12 cellular contexts compared by ENCODE assay signal in genomic region chr2:38754049-38754448, GRCh38. TPM values are rescaled to one million over a fixed set of nuclear protein-coding genes. Genes with fewer than 3 reads are reported as not detected.
DNase-seq lines count a peak whose midpoint lies in the region; ATAC-seq, FAIRE-seq and TF ChIP-seq lines count a peak whose summit lies in the region.
"Had no signal": no experiment of that assay in that cellular context is flagged by ENCODE, and none has a peak within 500 bp of the region (broad histone marks: within the 10 kb centered on the region; RNA-seq: fewer than 3 reads in every experiment).

No MANE protein-coding gene starts in this region.

- TF ChIP-seq CTCF in PC-3 (conservative IDR thresholded peaks at IDR 0.05; ENCODE audit: low read depth, low read length): no peak
- TF ChIP-seq CTCF in endothelial cell of umbilical vein (IDR thresholded peaks at IDR 0.05; ENCODE audit: extremely low read depth in 1 of 2, insufficient read depth in 1 of 2, low read depth in 1 of 2, low read length in 2 of 2): no peak
- TF ChIP-seq CTCF in suprapubic skin (IDR thresholded peaks at IDR 0.05): no peak

- H3K27me3 Mint-ChIP-seq in activated naive CD4-positive, alpha-beta T cell treated with anti-CD3 and anti-CD28 coated beads, Interleukin-2, amount 10 ng/mL, durations not matched to agents 7 days and 5 days: peaks cover 4% of the 10 kb centered on the region

- intact Hi-C loops in PC-3 (cut with micrococcal nuclease): loop anchor here (5.0 kb wide), 1 partner anchor 377 kb away; the partner anchor contains the start of gene ATL2
- intact Hi-C loops in endothelial cell of umbilical vein (cut with micrococcal nuclease): no loop called here

- peak overlapping the region; percentile 71 for H3K27ac Mint-ChIP-seq in activated naive CD4-positive, alpha-beta T cell treated with anti-CD3 and anti-CD28 coated beads, Interleukin-2, amount 10 ng/mL, durations not matched to agents 7 days and 5 days

- H3K9me3 ChIP-seq in PC-3 (ENCODE audit: low read length): no peaks in the 10 kb centered on the region
- H3K9me3 ChIP-seq in endothelial cell of umbilical vein (replicated peaks; ENCODE audit: control insufficient read depth, insufficient read depth, low read length): no peaks in the 10 kb centered on the region
- no peaks in the 10 kb centered on the region for H3K9me3 ChIP-seq in suprapubic skin
- H3K9me3 ChIP-seq: mucosa of descending colon had no signal

- H3K4me3 ChIP-seq in PC-3 (ENCODE audit: low read length) (no peak overlapping the region), endothelial cell of umbilical vein (replicated peaks in 1 of 3; ENCODE audit: insufficient read depth in 1 of 3, low read depth in 1 of 3, low read length in 3 of 3) (no peak overlapping the region), suprapubic skin (peak overlapping the region; percentile 24)
- H3K4me3 ChIP-seq: mucosa of descending colon had no signal

- BruUV-seq in PC-3 (replicated peaks; lab: Mats Ljungman, UMichigan) (no TSS peak), endothelial cell of umbilical vein (replicated peaks; lab: Mats Ljungman, UMichigan) (no TSS peak)

- no peaks in the 10 kb centered on the region for H3K9me2 ChIP-seq in PC-3 (replicated peaks; ENCODE audit: low read length)

- dilution Hi-C loops in endothelial cell of umbilical vein (cut with MboI; ENCODE audit: extremely low pct_ligation_motif_present, low sequenced_read_pairs): no loop called here

- peaks cover 10% of the 10 kb centered on the region for H3K4me1 ChIP-seq in PC-3 (ENCODE audit: insufficient read depth, low read length)
- H3K4me1 ChIP-seq in endothelial cell of umbilical vein (ENCODE audit: control insufficient read depth, extremely low read depth, insufficient read depth, low read length): peaks cover 12% of the 10 kb centered on the region
- peaks cover 22% of the 10 kb centered on the region for H3K4me1 ChIP-seq in suprapubic skin

- H3K36me3 Mint-ChIP-seq in activated naive CD4-positive, alpha-beta T cell treated with anti-CD3 and anti-CD28 coated beads, Interleukin-2, amount 10 ng/mL, durations not matched to agents 7 days and 5 days: peaks cover 17% of the 10 kb centered on the region

- H3K4me3 Mint-ChIP-seq in activated naive CD4-positive, alpha-beta T cell treated with anti-CD3 and anti-CD28 coated beads, Interleukin-2, amount 10 ng/mL, durations not matched to agents 7 days and 5 days: peak overlapping the region; percentile 64

- H3K27ac ChIP-seq in PC-3 (ENCODE audit: low read length) (no peak overlapping the region), endothelial cell of umbilical vein (ENCODE audit: insufficient read depth, low read depth, low read length) (no peak overlapping the region), suprapubic skin (no peak overlapping the region)

- CTCF ChIA-PET in activated naive CD4-positive, alpha-beta T cell treated with anti-CD3 and anti-CD28 coated beads, Interleukin-2, amount 10 ng/mL, durations not matched to agents 7 days and 5 days (lab: Charles Lee): interaction anchor here (0.6 kb wide), 1 partner anchor 172 kb away, joined by 3 read pairs; no protein-coding TSS in a partner anchor
- CTCF ChIA-PET in PC-3 (lab: Charles Lee): no interaction called here
- CTCF ChIA-PET in endothelial cell of umbilical vein (lab: Charles Lee): interaction anchor here (1.0 kb wide), 1 partner anchor 81 kb away, joined by 3 read pairs; no protein-coding TSS in a partner anchor

- H3K9me3 Mint-ChIP-seq in activated naive CD4-positive, alpha-beta T cell treated with anti-CD3 and anti-CD28 coated beads, Interleukin-2, amount 10 ng/mL, durations not matched to agents 7 days and 5 days: no peaks in the 10 kb centered on the region

- H3K36me3 ChIP-seq in PC-3 (ENCODE audit: low read depth, low read length) (peaks cover 12% of the 10 kb centered on the region), endothelial cell of umbilical vein (ENCODE audit: control insufficient read depth in 2 of 2, extremely low read depth in 1 of 2, insufficient read depth in 2 of 2, low read length in 2 of 2) (peaks cover 0 to 2% of the 10 kb centered on the region in 2 experiments), suprapubic skin (peaks cover 2% of the 10 kb centered on the region)

- peaks cover 25% of the 10 kb centered on the region for H3K4me1 Mint-ChIP-seq in activated naive CD4-positive, alpha-beta T cell treated with anti-CD3 and anti-CD28 coated beads, Interleukin-2, amount 10 ng/mL, durations not matched to agents 7 days and 5 days

- FAIRE-seq in endothelial cell of umbilical vein (lab: Jason Lieb, UNC): no peak

- H3K4me2 ChIP-seq in PC-3 (ENCODE audit: low read length): peak overlapping the region; percentile 65
- peak overlapping the region; percentile 62 for H3K4me2 ChIP-seq in endothelial cell of umbilical vein (ENCODE audit: insufficient read depth, low read length)

- ATAC-seq in PC-3: no peak
- ATAC-seq in GM21576 (IDR thresholded peaks at IDR 0.05; ENCODE audit: unreplicated experiment): no peak
- ATAC-seq: mucosa of descending colon, sciatic nerve had no signal

- no peaks in the 10 kb centered on the region for H3F3A ChIP-seq in PC-3 (ENCODE audit: low read length, unreplicated experiment)

- TF ChIP-seq POLR2A in endothelial cell of umbilical vein (IDR thresholded peaks at IDR 0.05; ENCODE audit: low read depth, low read length) (no peak), suprapubic skin (IDR thresholded peaks at IDR 0.05) (no peak)

- H3K9me1 ChIP-seq in endothelial cell of umbilical vein (replicated peaks; ENCODE audit: control insufficient read depth, extremely low read depth, insufficient read depth, low read length): no peaks in the 10 kb centered on the region

- H3K79me2 ChIP-seq in PC-3 (ENCODE audit: low read length): peaks cover 22% of the 10 kb centered on the region
- H3K79me2 ChIP-seq in endothelial cell of umbilical vein (ENCODE audit: control insufficient read depth, insufficient read depth, low read length): peaks cover 20% of the 10 kb centered on the region

- no peaks in the 10 kb centered on the region for H3K27me3 ChIP-seq in PC-3 (ENCODE audit: low read length)
- no peaks in the 10 kb centered on the region for H3K27me3 ChIP-seq in endothelial cell of umbilical vein (ENCODE audit: control insufficient read depth in 2 of 2, insufficient read depth in 2 of 2, low read length in 2 of 2)
- no peaks in the 10 kb centered on the region for H3K27me3 ChIP-seq in suprapubic skin

- POLR2A ChIA-PET in PC-3 (lab: Charles Lee; ENCODE audit: unreplicated experiment) (no interaction called here), endothelial cell of umbilical vein (lab: Charles Lee) (no interaction called here)

- no peak for DNase-seq in activated naive CD4-positive, alpha-beta T cell treated with anti-CD3 and anti-CD28 coated beads, Interleukin-2, amount 10 ng/mL, durations not matched to agents 7 days and 5 days
- no peak for DNase-seq in activated naive CD4-positive, alpha-beta T cell treated with anti-CD3 and anti-CD28 coated beads, Interleukin-2, amount 50 U/mL, for 16 hours
- no peak for DNase-seq in PC-3
- DNase-seq in endothelial cell of umbilical vein (ENCODE audit: low read depth, low spot score): no peak
- DNase-seq in suprapubic skin (ENCODE audit: low spot score in 2 of 2): no peak
- DNase-seq in GM19238 (ENCODE audit: insufficient read length, low spot score): no peak
- no peak for DNase-seq in NCI-H1092 treated with DMSO at 0.1 percent for 48 hours (lab: John Stamatoyannopoulos, UW)
- DNase-seq: mucosa of descending colon, NCI-H1694, trophoblast cell had no signal

- no peak overlapping the region for H3K9ac ChIP-seq in PC-3 (ENCODE audit: low read length)
- H3K9ac ChIP-seq in endothelial cell of umbilical vein (replicated peaks; ENCODE audit: extremely low read depth, insufficient read depth, low read length): peak overlapping the region; percentile 47

- H2AFZ ChIP-seq in PC-3 (ENCODE audit: low read length): peak overlapping the region; percentile 65
- H2AFZ ChIP-seq in endothelial cell of umbilical vein (ENCODE audit: low read depth, low read length): peak overlapping the region; percentile 32

- TF ChIP-seq EP300 in suprapubic skin (IDR thresholded peaks at IDR 0.05): no peak

- H4K20me1 ChIP-seq in PC-3 (ENCODE audit: low read length) (peaks cover 16% of the 10 kb centered on the region), endothelial cell of umbilical vein (replicated peaks; ENCODE audit: control insufficient read depth, extremely low read depth, insufficient read depth, low read length) (peaks cover 5% of the 10 kb centered on the region)

TF ChIP-seq in endothelial cell of umbilical vein, 7 proteins besides CTCF, POLR2A, EP300 and RAD21:
- no peak for TF ChIP-seq MAX (IDR thresholded peaks at IDR 0.05; ENCODE audit: insufficient read depth, insufficient read length)
- no peak for TF ChIP-seq MYC (IDR thresholded peaks at IDR 0.05; ENCODE audit: low read depth, low read length)
- TF ChIP-seq GATA2 (IDR thresholded peaks at IDR 0.05; ENCODE audit: insufficient read depth, insufficient read length, low read depth, low read length): no peak
- TF ChIP-seq EZH2 (IDR thresholded peaks at IDR 0.05; ENCODE audit: borderline replicate concordance, low read depth, low read length, severe bottlenecking): no peak

RNA-seq across cellular contexts. Expression of gene SRSF7, which starts 2.9 kb away (rescaled TPM):
- total RNA-seq in PC-3 (2014; rRNA removed): 148 and 160 TPM in 2 replicates
- 202 and 204 TPM in 2 replicates for total RNA-seq in endothelial cell of umbilical vein
- polyA plus RNA-seq in endothelial cell of umbilical vein: 118 and 165 TPM in 2 replicates
- 208 and 225 TPM in 2 replicates for polyA plus RNA-seq in endothelial cell of umbilical vein (2011; cell fraction: cytosol; rRNA removed)
- polyA plus RNA-seq in endothelial cell of umbilical vein (2011; cell fraction: nucleus; rRNA removed): 451 and 577 TPM in 2 replicates
- polyA plus RNA-seq in endothelial cell of umbilical vein (2012): 172 and 242 TPM in 2 replicates
- 217 and 224 TPM in 2 replicates for polyA minus RNA-seq in endothelial cell of umbilical vein
- polyA minus RNA-seq in endothelial cell of umbilical vein (2011; cell fraction: cytosol; rRNA and poly(A)+ RNA removed): 122 TPM
- 123 and 148 TPM in 2 replicates for polyA minus RNA-seq in endothelial cell of umbilical vein (2011; cell fraction: nucleus; rRNA and poly(A)+ RNA removed)
- 100 to 1,000 TPM in 1 of 4 donors, 10 to 100 TPM in 3; 90.4 to 144 (median 94.2) TPM for total RNA-seq in suprapubic skin

RNA-seq across cellular contexts. Expression of gene GEMIN6, which starts 24.0 kb away (rescaled TPM):
- total RNA-seq in PC-3 (2014; rRNA removed) (13.7 and 23.8 TPM in 2 replicates), endothelial cell of umbilical vein (14.4 and 19.7 TPM in 2 replicates), suprapubic skin (1 to 10 TPM; 3.9 to 7.7 (median 4.7) TPM)
- 4.7 and 6.0 TPM in 2 replicates for polyA plus RNA-seq in endothelial cell of umbilical vein
- 7.6 and 9.4 TPM in 2 replicates for polyA plus RNA-seq in endothelial cell of umbilical vein (2011; cell fraction: cytosol; rRNA removed)
- 3.3 and 3.8 TPM in 2 replicates for polyA plus RNA-seq in endothelial cell of umbilical vein (2011; cell fraction: nucleus; rRNA removed)
- 14.1 and 17.9 TPM in 2 replicates for polyA plus RNA-seq in endothelial cell of umbilical vein (2012)
- polyA minus RNA-seq in endothelial cell of umbilical vein: 3.1 and 3.8 TPM in 2 replicates
- 9.8 TPM for polyA minus RNA-seq in endothelial cell of umbilical vein (2011; cell fraction: cytosol; rRNA and poly(A)+ RNA removed)
- 0.72 and 1.1 TPM in 2 replicates for polyA minus RNA-seq in endothelial cell of umbilical vein (2011; cell fraction: nucleus; rRNA and poly(A)+ RNA removed)
